Comparison of ENCODE assay signal across 22 cellular contexts in the genomic region with DNA sequence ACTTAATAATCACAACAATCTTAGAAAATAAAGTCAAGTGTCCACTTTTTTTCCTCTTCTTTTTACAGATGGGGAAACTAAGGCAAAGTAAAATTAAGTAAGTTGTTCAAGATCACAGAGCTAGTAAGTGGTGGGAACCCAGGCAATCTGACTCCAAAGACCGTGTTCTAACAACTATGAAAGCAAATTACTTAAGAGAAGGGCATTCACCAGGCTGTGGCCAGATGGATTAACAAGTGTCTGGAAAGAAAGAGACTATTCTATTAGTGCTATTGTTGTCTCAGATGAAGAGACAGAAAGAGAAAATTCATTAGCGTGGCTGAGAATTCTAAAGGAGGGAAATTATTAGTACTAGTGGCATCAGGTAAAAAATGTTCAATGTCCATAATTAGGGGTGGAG. TPM values are rescaled to one million over a fixed set of nuclear protein-coding genes. Genes with fewer than 3 reads are reported as not detected.
DNase-seq lines count a peak whose midpoint lies in the region; ATAC-seq and TF ChIP-seq lines count a peak whose summit lies in the region.
"Had no signal": no experiment of that assay in that cellular context is flagged by ENCODE, and none has a peak within 500 bp of the region (broad histone marks: within the 10 kb centered on the region; RNA-seq: fewer than 3 reads in every experiment).

No MANE protein-coding gene starts in this region.

- H3K36me3 ChIP-seq in GM23248 (ENCODE audit: low read depth) (no peaks in the 10 kb centered on the region), hepatocyte (replicated peaks; ENCODE audit: insufficient read depth, low read depth) (no peaks in the 10 kb centered on the region), osteoblast (ENCODE audit: insufficient read depth, low read length) (no peaks in the 10 kb centered on the region)
- H3K36me3 ChIP-seq: cardiac muscle cell, HAP-1 had no signal

- no peak overlapping the region for H2AFZ ChIP-seq in GM23248
- no peak overlapping the region for H2AFZ ChIP-seq in hepatocyte
- no peak overlapping the region for H2AFZ ChIP-seq in osteoblast (ENCODE audit: low read length)

- DNase-seq in GM23248 (no peak), astrocyte of the hippocampus (ENCODE audit: low read depth, low spot score) (peak; percentile 20), hepatocyte (ENCODE audit: low spot score) (no peak), osteoblast (ENCODE audit: insufficient read length, low spot score, missing footprints) (no peak), NCI-H345 (lab: John Stamatoyannopoulos, UW) (no peak)
- DNase-seq: activated CD4-positive, CD25-positive, alpha-beta regulatory T cell treated with anti-CD3 and anti-CD28 coated beads, Interleukin-2, amount 50 U/mL, for 72 hours; activated T-cell treated with anti-CD3 and anti-CD28 coated beads, Interleukin-2, amount 50 U/mL, for 1 hour; CD4-positive, CD25-positive, alpha-beta regulatory T cell; DMS 273 treated with DMSO at 0.1 percent for 48 hours; KG1; NCI-H774; SHP77; stimulated activated CD4-positive, alpha-beta T cell treated with anti-CD3 and anti-CD28 coated beads, Interleukin-2, amount 100 ng/mL, for 48 hours; stimulated activated naive B cell treated with anti-CD40 and anti-IgM and Interleukin-4, amounts not matched to agents 10 μg/mL and 1 μg/mL and 100 μg/mL, for 72 hours; T-cell; testis had no signal

- H3K27ac ChIP-seq in GM23248 (peak overlapping the region; percentile 13; the same call in 1 of the 2 replicates), hepatocyte (peak overlapping the region; percentile 8), osteoblast (ENCODE audit: low read depth, low read length) (peak overlapping the region; percentile 29)
- H3K27ac ChIP-seq: cardiac muscle cell, esophagus muscularis mucosa, testis had no signal

- no peaks in the 10 kb centered on the region for H3K27me3 ChIP-seq in GM23248 (replicated peaks; ENCODE audit: insufficient read depth)
- no peaks in the 10 kb centered on the region for H3K27me3 ChIP-seq in hepatocyte
- H3K27me3 ChIP-seq in osteoblast (ENCODE audit: insufficient read depth, low read length), result no peaks in the 10 kb centered on the region
- H3K27me3 ChIP-seq: cardiac muscle cell, esophagus muscularis mucosa, testis had no signal

- 89 to 90% methylated on average over 2 of the region's 2 CpGs for WGBS in GM23248 (ENCODE audit: low coverage in 1 of 2, low lambda C conversion rate in 2 of 2, missing lambda C conversion rate in 2 of 2), 2 experiments
- 57% methylated on average over 2 of the region's 2 CpGs for whole genome bisulfite sequencing in hepatocyte (ENCODE audit: low lambda C conversion rate, missing lambda C conversion rate)

- no peak for ATAC-seq in HG03457 (IDR thresholded peaks at IDR 0.05; ENCODE audit: unreplicated experiment)
- ATAC-seq in GM18873 (IDR thresholded peaks at IDR 0.05; ENCODE audit: low FRiP score, unreplicated experiment), result no peak
- ATAC-seq in GM21786 (IDR thresholded peaks at IDR 0.05; ENCODE audit: unreplicated experiment), result no peak
- ATAC-seq: stimulated activated naive B cell treated with anti-CD40 and anti-IgM and Interleukin-4, amounts not matched to agents 10 μg/mL and 1 μg/mL and 100 μg/mL, for 72 hours; T-cell had no signal

- H4K20me1 ChIP-seq in GM23248 (ENCODE audit: insufficient read depth), result no peaks in the 10 kb centered on the region
- no peaks in the 10 kb centered on the region for H4K20me1 ChIP-seq in hepatocyte (ENCODE audit: insufficient read depth, poor library complexity, severe bottlenecking)
- H4K20me1 ChIP-seq in osteoblast (ENCODE audit: insufficient read depth, low read length), result no peaks in the 10 kb centered on the region

- H3K9me3 ChIP-seq in GM23248 (ENCODE audit: low read depth) (no peaks in the 10 kb centered on the region), hepatocyte (ENCODE audit: low read depth) (no peaks in the 10 kb centered on the region), osteoblast (ENCODE audit: low read depth, low read length) (no peaks in the 10 kb centered on the region)
- H3K9me3 ChIP-seq: esophagus muscularis mucosa, HAP-1, testis had no signal

- 0 out of 2 replicates have a peak, but pooled peaks cover 5% of the 10 kb centered on the region for H3F3A ChIP-seq in GM23248 (ENCODE audit: insufficient read depth)

- no peaks in the 10 kb centered on the region for H3K9me2 ChIP-seq in GM23248 (ENCODE audit: insufficient read depth)
- H3K9me2 ChIP-seq in hepatocyte (replicated peaks; ENCODE audit: insufficient read depth), result no peaks in the 10 kb centered on the region

- H3K9ac ChIP-seq in GM23248, result no peak overlapping the region

- TF ChIP-seq CTCF in hepatocyte (IDR thresholded peaks at IDR 0.05; ENCODE audit: poor library complexity) (no peak), osteoblast (IDR thresholded peaks at IDR 0.05; ENCODE audit: extremely low read depth, low read depth, low read length) (no peak)

- no peak overlapping the region for H3K4me3 ChIP-seq in GM23248
- no peak overlapping the region for H3K4me3 ChIP-seq in hepatocyte
- no peak overlapping the region for H3K4me3 ChIP-seq in osteoblast (ENCODE audit: insufficient read depth, low read length)
- H3K4me3 ChIP-seq: cardiac muscle cell, esophagus muscularis mucosa, HAP-1, testis had no signal

- in situ Hi-C loops in GM23248 (cut with MboI), result no loop called here

- H3K4me2 ChIP-seq in GM23248 (ENCODE audit: unreplicated experiment) (no peak overlapping the region), hepatocyte (no peak overlapping the region), osteoblast (ENCODE audit: insufficient read depth, low read length) (no peak overlapping the region)

- H3K79me2 ChIP-seq in GM23248 (ENCODE audit: insufficient read depth) (no peaks in the 10 kb centered on the region), hepatocyte (peaks cover 5% of the 10 kb centered on the region), osteoblast (ENCODE audit: insufficient read depth, low read length) (no peaks in the 10 kb centered on the region)

- H3K4me1 ChIP-seq in GM23248 (ENCODE audit: insufficient read depth) (peaks cover 20% of the 10 kb centered on the region), hepatocyte (ENCODE audit: insufficient read depth) (peaks cover 17% of the 10 kb centered on the region), osteoblast (ENCODE audit: insufficient read depth, low read length) (peaks cover 26% of the 10 kb centered on the region)

RNA-seq across cellular contexts. Expression of a gene that starts 48.5 kb away (rescaled TPM):
- 5.9 and 6.4 TPM in 2 replicates for total RNA-seq in GM23248 (2014; rRNA removed; shearing (Covaris generic))
- 3.0 and 3.2 TPM in 2 replicates for polyA plus RNA-seq in GM23248 (2016; fragmentation: Nextera tagmentation; extraction: Ambion mirVana)
- 17.2 and 21.4 TPM in 2 replicates for total RNA-seq in hepatocyte
- 4.7 and 10.4 TPM in 2 replicates for polyA plus RNA-seq in hepatocyte
- 11.9 and 14.4 TPM in 2 replicates for total RNA-seq in osteoblast

RNA-seq across cellular contexts. Expression of a gene that starts 48.9 kb away (rescaled TPM):
- total RNA-seq in GM23248 (2014; rRNA removed; shearing (Covaris generic)), result 40.2 and 49.6 TPM in 2 replicates
- polyA plus RNA-seq in GM23248 (2016; fragmentation: Nextera tagmentation; extraction: Ambion mirVana) (36.3 and 36.9 TPM in 2 replicates), hepatocyte (37.9 and 48.9 TPM in 2 replicates)
- total RNA-seq in hepatocyte (83.2 and 84.2 TPM in 2 replicates), osteoblast (77.1 and 86.3 TPM in 2 replicates)
